In the genomic region with DNA sequence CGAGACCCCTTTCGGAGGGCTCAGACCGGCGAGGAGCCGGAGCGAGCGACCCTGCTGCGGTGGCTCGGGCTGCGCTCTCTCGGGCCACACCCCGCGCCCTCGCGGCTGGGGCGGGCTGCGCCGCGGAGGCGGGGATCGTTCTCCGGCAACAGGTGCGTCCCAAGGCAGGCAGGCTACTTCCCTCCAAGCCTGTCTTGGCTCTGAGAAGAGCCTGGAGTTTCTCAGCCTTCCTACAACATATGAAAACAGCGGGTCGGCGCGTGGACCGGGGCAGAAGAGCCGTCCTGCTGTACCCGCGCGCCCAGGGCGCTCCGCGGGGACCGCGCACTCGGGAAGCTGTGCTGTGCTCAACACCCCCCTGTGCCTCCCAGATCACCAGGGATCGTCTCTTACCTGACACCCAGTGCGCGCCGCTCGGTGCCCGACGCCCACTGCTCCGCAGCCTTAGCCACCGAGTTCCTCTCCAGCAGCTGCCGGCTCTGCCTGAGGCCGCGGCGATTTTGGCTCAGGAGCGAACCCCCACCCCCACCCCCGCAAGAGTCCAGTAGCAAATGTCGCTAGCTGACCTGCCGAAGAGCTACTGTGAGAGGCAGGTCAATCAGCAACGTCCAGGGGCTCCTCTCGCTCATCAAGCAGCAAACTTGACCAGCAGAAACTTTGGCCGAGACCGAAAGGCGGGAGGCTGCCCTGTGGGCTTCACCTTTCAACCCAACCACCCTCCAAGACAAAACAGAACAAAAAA, we compare ENCODE assay signal across 10 cellular contexts. TPM values are rescaled to one million over a fixed set of nuclear protein-coding genes. Genes with fewer than 3 reads are reported as not detected.
DNase-seq lines count a peak whose midpoint lies in the region; ATAC-seq lines count a peak whose summit lies in the region.
"Had no signal": no experiment of that assay in that cellular context is flagged by ENCODE, and none has a peak within 500 bp of the region (broad histone marks: within the 10 kb centered on the region; RNA-seq: fewer than 3 reads in every experiment).

No MANE protein-coding gene starts in this region.

- peaks cover 43% of the 10 kb centered on the region for H3K4me1 Mint-ChIP-seq in activated CD4-positive, alpha-beta T cell treated with anti-CD3 and anti-CD28 coated beads, Interleukin-2, amount 10 ng/mL, durations not matched to agents 7 days and 5 days

- ATAC-seq in right cardiac atrium (peak in 1 of 2 donors; percentile 29), HG03432 (IDR thresholded peaks at IDR 0.05; ENCODE audit: unreplicated experiment) (no peak)

- no peak overlapping the region for H3K9ac ChIP-seq in rectal smooth muscle tissue (ENCODE audit: low read length)

- 2% methylated on average over 60 of the region's 60 CpGs for WGBS in right cardiac atrium

- POLR2A ChIA-PET in activated CD4-positive, alpha-beta T cell treated with anti-CD3 and anti-CD28 coated beads, Interleukin-2, amount 10 ng/mL, durations not matched to agents 7 days and 5 days (lab: Charles Lee), result no interaction called here

- H3K27me3 ChIP-seq in right cardiac atrium (ENCODE audit: control insufficient read depth, insufficient read depth) (peaks cover 3% of the 10 kb centered on the region), rectal smooth muscle tissue (ENCODE audit: control insufficient read depth, insufficient read depth, low read length) (peaks cover 45% of the 10 kb centered on the region)

- peaks cover 84% of the 10 kb centered on the region for H3K27me3 Mint-ChIP-seq in activated CD4-positive, alpha-beta T cell treated with anti-CD3 and anti-CD28 coated beads, Interleukin-2, amount 10 ng/mL, durations not matched to agents 7 days and 5 days

- peaks cover 8% of the 10 kb centered on the region for H3K36me3 Mint-ChIP-seq in activated CD4-positive, alpha-beta T cell treated with anti-CD3 and anti-CD28 coated beads, Interleukin-2, amount 10 ng/mL, durations not matched to agents 7 days and 5 days (ENCODE audit: low read depth)

- H3K9me3 ChIP-seq in right cardiac atrium (ENCODE audit: control insufficient read depth, low read length), result no peaks in the 10 kb centered on the region

- no peak overlapping the region for H3K27ac ChIP-seq in right cardiac atrium (ENCODE audit: low read length)
- no peak overlapping the region for H3K27ac ChIP-seq in rectal smooth muscle tissue (ENCODE audit: low read depth, low read length)

- H3K36me3 ChIP-seq in rectal smooth muscle tissue (ENCODE audit: control insufficient read depth, insufficient read depth, low read length), result no peaks in the 10 kb centered on the region

- H3K4me3 Mint-ChIP-seq in activated CD4-positive, alpha-beta T cell treated with anti-CD3 and anti-CD28 coated beads, Interleukin-2, amount 10 ng/mL, durations not matched to agents 7 days and 5 days, result peak overlapping the region; percentile 68

- peaks cover 2% of the 10 kb centered on the region for H3K9me3 Mint-ChIP-seq in activated CD4-positive, alpha-beta T cell treated with anti-CD3 and anti-CD28 coated beads, Interleukin-2, amount 10 ng/mL, durations not matched to agents 7 days and 5 days

- CTCF ChIA-PET in activated CD4-positive, alpha-beta T cell treated with anti-CD3 and anti-CD28 coated beads, Interleukin-2, amount 10 ng/mL, durations not matched to agents 7 days and 5 days (lab: Charles Lee), result no interaction called here

- intact Hi-C loops in right cardiac atrium (cut with DNase I), result no loop called here

- peaks cover 2% of the 10 kb centered on the region for H3K4me1 ChIP-seq in right cardiac atrium (ENCODE audit: control insufficient read depth, insufficient read depth, low read length)
- no peaks in the 10 kb centered on the region for H3K4me1 ChIP-seq in rectal smooth muscle tissue (ENCODE audit: control insufficient read depth, insufficient read depth, low read length)

- peak overlapping the region; percentile 25 for H3K27ac Mint-ChIP-seq in activated CD4-positive, alpha-beta T cell treated with anti-CD3 and anti-CD28 coated beads, Interleukin-2, amount 10 ng/mL, durations not matched to agents 7 days and 5 days

- DNase-seq in DMS53 (lab: John Stamatoyannopoulos, UW), result peak; percentile 46
- no peak for DNase-seq in DMS53 treated with DMSO at 0.1 percent for 48 hours (lab: John Stamatoyannopoulos, UW; ENCODE audit: unreplicated experiment)
- no peak for DNase-seq in activated CD4-positive, alpha-beta T cell treated with anti-CD3 and anti-CD28 coated beads, Interleukin-2, amount 10 ng/mL, durations not matched to agents 7 days and 5 days
- DNase-seq in right cardiac atrium, result peak in 1 of 3 donors; percentile 37
- no peak for DNase-seq in T-helper 9 cell
- no peak for DNase-seq in HCEC 1CT
- DNase-seq: 8988T had no signal

- H3K4me3 ChIP-seq in right cardiac atrium (ENCODE audit: low read length) (peak overlapping the region; percentile 14), rectal smooth muscle tissue (ENCODE audit: low read length) (peak overlapping the region; percentile 38)

RNA-seq across cellular contexts. Expression of gene OLIG3, which starts 3.7 kb away (rescaled TPM):
- not detected for total RNA-seq in activated CD4-positive, alpha-beta T cell treated with anti-CD3 and anti-CD28 coated beads, Interleukin-2, amount 10 ng/mL, durations not matched to agents 7 days and 5 days
- total RNA-seq in right cardiac atrium, result not detected
- polyA plus RNA-seq in right cardiac atrium, result not detected
- total RNA-seq: RPMI7951 had no signal
